ENCODE assay signal across 1 cellular context in genomic region chr6:168916576-168917207, GRCh38.
TF ChIP-seq lines count a peak whose summit lies in the region.

No MANE protein-coding gene starts in this region.

TF ChIP-seq in SK-N-SH, 30 proteins besides CTCF, POLR2A, EP300 and RAD21 (continued from another document):
- TF ChIP-seq REST (IDR thresholded peaks at IDR 0.05; ENCODE audit: low read depth, low read length) = no peak
- no peak for TF ChIP-seq TAF1 (IDR thresholded peaks at IDR 0.05; ENCODE audit: borderline replicate concordance, low read depth, low read length)
TF ChIP-seq in SK-N-SH: peak in this region for 0.
